1 cellular context compared by ENCODE assay signal in the genomic region with DNA sequence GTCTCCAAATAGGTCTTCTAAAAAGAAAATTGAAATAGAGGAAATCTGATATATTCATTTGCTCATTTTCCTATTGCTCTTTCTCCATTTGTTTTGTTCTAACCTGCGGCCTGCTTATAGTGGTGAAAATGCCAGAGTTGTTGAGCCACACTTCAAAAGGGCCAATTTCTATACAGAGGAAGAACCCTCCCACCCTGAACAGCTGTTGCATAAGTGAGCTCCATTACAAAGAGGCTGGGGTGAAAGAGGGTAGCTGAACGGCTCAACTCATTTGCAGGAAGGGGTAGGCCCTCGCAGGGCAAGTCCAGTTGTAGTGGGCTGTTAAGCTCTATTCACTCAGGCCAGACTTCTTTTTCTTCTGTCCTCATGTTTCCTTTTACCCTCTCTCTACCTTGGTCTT.
TF ChIP-seq lines count a peak whose summit lies in the region.

No MANE protein-coding gene starts in this region.

TF ChIP-seq in H1, 55 proteins besides CTCF, POLR2A, EP300 and RAD21:
- no peak for TF ChIP-seq SP2 (IDR thresholded peaks at IDR 0.05; ENCODE audit: low read length)
- no peak for TF ChIP-seq ASH2L (IDR thresholded peaks at IDR 0.05; ENCODE audit: low read length)
- no peak for TF ChIP-seq TBP (IDR thresholded peaks at IDR 0.05; ENCODE audit: low read depth, low read length)
- TF ChIP-seq EZH2 (IDR thresholded peaks at IDR 0.05; ENCODE audit: low read depth, low read length, severe bottlenecking), result no peak
- no peak for TF ChIP-seq TAF1 (IDR thresholded peaks at IDR 0.05; ENCODE audit: low read depth, low read length)
- TF ChIP-seq JUN (IDR thresholded peaks at IDR 0.05; ENCODE audit: low read depth, low read length), result no peak
- no peak for TF ChIP-seq CBX8 (IDR thresholded peaks at IDR 0.05; ENCODE audit: borderline replicate concordance, low read depth, low read length)
- no peak for TF ChIP-seq JUND (IDR thresholded peaks at IDR 0.05; ENCODE audit: low read length)
- no peak for TF ChIP-seq KDM1A (IDR thresholded peaks at IDR 0.05; ENCODE audit: borderline replicate concordance, low read length)
